ENCODE assay signal across 33 cellular contexts in genomic region chr15:53213336-53213735, GRCh38.
"Had no signal": no experiment of that assay in that cellular context is flagged by ENCODE, and none has a peak within 500 bp of the region (broad histone marks: within the 10 kb centered on the region; RNA-seq: fewer than 3 reads in every experiment).

No MANE protein-coding gene starts in this region.

- ATAC-seq: activated naive CD4-positive, alpha-beta T cell treated with anti-CD3 and anti-CD28 coated beads, Interleukin-2, amount 50 U/mL, for 72 hours; activated naive CD8-positive, alpha-beta T cell treated with anti-CD3 and anti-CD28 coated beads, Interleukin-2, amount 50 U/mL, for 24 hours; activated T-cell treated with anti-CD3 and anti-CD28 coated beads, Interleukin-2, amount 50 U/mL, for 4 hours; activated T-cell treated with anti-CD3 and anti-CD28 coated beads, Interleukin-2, amount 50 U/mL, for 72 hours; activated T-helper 17 cell treated with anti-CD3 and anti-CD28 coated beads, Interleukin-2, amount 50 U/mL, for 72 hours; body of pancreas had no signal

- H3K9me3 ChIP-seq: adrenal gland, ascending aorta, body of pancreas, breast epithelium had no signal

- H3K4me1 ChIP-seq: adrenal gland, ascending aorta, body of pancreas, breast epithelium had no signal

- H3K27ac ChIP-seq: adrenal gland, ascending aorta, body of pancreas, brain microvascular endothelial cell, breast epithelium, cardiac muscle cell had no signal

- H3K27me3 ChIP-seq: adrenal gland, ascending aorta, body of pancreas, brain microvascular endothelial cell, cardiac muscle cell had no signal

- DNase-seq: activated effector memory CD4-positive, alpha-beta T cell treated with anti-CD3 and anti-CD28 coated beads, Interleukin-2, amount 50 U/mL, for 16 hours; activated effector memory CD4-positive, alpha-beta T cell treated with Interleukin-2 at 50 U/mL for 16 hours; activated gamma-delta T cell; activated gamma-delta T cell treated with Interleukin-2 at 50 U/mL for 16 hours; activated naive CD4-positive, alpha-beta T cell; activated naive CD4-positive, alpha-beta T cell treated with anti-CD3 and anti-CD28 coated beads for 36 hours; activated naive CD4-positive, alpha-beta T cell treated with anti-CD3 and anti-CD28 coated beads, Interleukin-2, amount 10 ng/mL, durations not matched to agents 7 days and 5 days; activated naive CD4-positive, alpha-beta T cell treated with anti-CD3 and anti-CD28 coated beads, Interleukin-2, amount 50 U/mL, for 16 hours; activated naive CD4-positive, alpha-beta T cell treated with Interleukin-2 at 50 U/mL for 16 hours; activated naive CD8-positive, alpha-beta T cell treated with anti-CD3 and anti-CD28 coated beads for 36 hours; activated naive CD8-positive, alpha-beta T cell treated with anti-CD3 and anti-CD28 coated beads, Interleukin-2, amount 10 ng/mL, durations not matched to agents 7 days and 5 days; activated naive CD8-positive, alpha-beta T cell treated with anti-CD3 and anti-CD28 coated beads, Interleukin-2, amount 50 U/mL, for 24 hours; activated T-cell treated with anti-CD3 and anti-CD28 coated beads, Interleukin-2, amount 50 U/mL, for 24 hours; activated T-cell treated with anti-CD3 and anti-CD28 coated beads, Interleukin-2, amount 50 U/mL, for 4 hours; activated T-cell treated with anti-CD3 and anti-CD28 coated beads, Interleukin-2, amount 50 U/mL, for 48 hours; activated T-cell treated with anti-CD3 and anti-CD28 coated beads, Interleukin-2, amount 50 U/mL, for 72 hours; adrenal gland; amniotic stem cell; amygdala; anterior cingulate cortex; aorta; body of pancreas; brain microvascular endothelial cell; caudate nucleus; central memory CD4-positive, alpha-beta T cell; cerebellar nuclear complex had no signal

- H3K36me3 ChIP-seq: adrenal gland, ascending aorta, brain microvascular endothelial cell, breast epithelium, cardiac muscle cell had no signal

- H3K4me3 ChIP-seq: adrenal gland, ascending aorta, body of pancreas, breast epithelium, cardiac muscle cell had no signal

- FAIRE-seq: astrocyte, bronchial epithelial cell had no signal
